Comparison of ENCODE assay signal across 1 cellular context in genomic region chr14:101473045-101473729, GRCh38.
TF ChIP-seq lines count a peak whose summit lies in the region.

No MANE protein-coding gene starts in this region.

TF ChIP-seq in HEK293, 187 proteins besides CTCF, POLR2A, EP300 and RAD21 (continued from another document):
- TF ChIP-seq ZNF518A (tag by site-specific recombination; conservative IDR thresholded peaks at IDR 0.05; ENCODE audit: low read depth) (no peak), ZNF561 (tag by site-specific recombination; IDR thresholded peaks at IDR 0.05; ENCODE audit: borderline replicate concordance) (no peak), ZSCAN4 (tag by site-specific recombination; IDR thresholded peaks at IDR 0.05) (peak; percentile 91)
